In the genomic region with DNA sequence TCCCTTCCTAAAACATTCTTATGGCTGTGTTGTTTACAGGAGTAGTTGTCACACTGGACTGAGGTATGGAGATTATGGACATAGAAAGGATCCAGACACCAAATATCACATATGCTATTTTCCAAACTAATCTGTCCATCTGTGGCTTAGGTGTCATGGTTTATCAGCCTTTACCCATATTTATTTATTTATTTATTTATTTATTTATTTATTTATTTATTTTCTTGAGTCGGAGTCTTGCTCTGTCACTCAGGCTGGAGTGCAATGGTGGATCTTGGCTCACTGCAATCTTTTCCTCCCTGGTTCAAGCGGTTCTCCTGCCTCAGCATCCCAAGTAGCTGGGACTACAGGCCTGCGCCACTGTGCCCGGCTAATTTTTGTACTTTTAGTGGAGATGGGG, we compare ENCODE assay signal across 27 cellular contexts.
"Had no signal": no experiment of that assay in that cellular context is flagged by ENCODE, and none has a peak within 500 bp of the region (broad histone marks: within the 10 kb centered on the region; RNA-seq: fewer than 3 reads in every experiment).

No MANE protein-coding gene starts in this region.

- H3K9me3 ChIP-seq: stomach, suprapubic skin, testis, thoracic aorta, thyroid gland, tibial artery, tibial nerve, transverse colon, upper lobe of left lung, upper lobe of right lung, uterus, vagina had no signal

- H3K4me1 ChIP-seq: stomach, suprapubic skin, testis, thyroid gland, tibial artery, tibial nerve, transverse colon, upper lobe of left lung, upper lobe of right lung, uterus, vagina had no signal

- H3K27ac ChIP-seq: stomach, suprapubic skin, testis, thoracic aorta, thyroid gland, tibial artery, tibial nerve, transverse colon, upper lobe of left lung, upper lobe of right lung, uterus, vagina had no signal

- DNase-seq: stimulated activated CD4-positive, alpha-beta T cell treated with anti-CD3 and anti-CD28 coated beads, Interleukin-2, amount 100 ng/mL, for 48 hours; stimulated activated CD4-positive, alpha-beta T cell treated with anti-CD3 and anti-CD28 coated beads, Interleukin-4, amount 100 ng/mL, for 1 hour; stimulated activated CD4-positive, alpha-beta T cell treated with anti-CD3 and anti-CD28 coated beads, Interleukin-4, amount 100 ng/mL, for 24 hours; stimulated activated CD4-positive, alpha-beta T cell treated with anti-CD3 and anti-CD28 coated beads, Interleukin-4, amount 100 ng/mL, for 4 hours; stimulated activated CD8-positive, alpha-beta memory T cell treated with anti-CD3 and anti-CD28 coated beads, Interleukin-4, amount 100 ng/mL, for 48 hours; stimulated activated naive B cell treated with anti-CD40 and anti-IgM and Interleukin-4, amounts not matched to agents 10 μg/mL and 1 μg/mL and 100 μg/mL, for 72 hours; stimulated activated naive CD4-positive, alpha-beta T cell; stimulated activated naive CD4-positive, alpha-beta T cell treated with Interleukin-2 at 50 U/mL for 16 hours; stimulated activated naive CD8-positive, alpha-beta T cell treated with anti-CD3 and anti-CD28 coated beads, Interleukin-15, amount 100 ng/mL, for 72 hours; stimulated activated naive CD8-positive, alpha-beta T cell treated with anti-CD3 and anti-CD28 coated beads, Interleukin-15, Interleukin-2, amounts not matched to agents 100 U/mL and 50 U/mL, for 24 hours; stomach; substantia nigra; testis; thyroid gland; tibial artery; transverse colon; trophoblast cell; upper lobe of left lung; upper lobe of right lung; uterus had no signal

- ATAC-seq: stimulated activated effector memory CD8-positive, alpha-beta T cell treated with anti-CD3 and anti-CD28 coated beads, Interleukin-12 subunit alpha, Interleukin-12 subunit beta, amount 100 ng/mL, for 72 hours; stimulated activated memory B cell treated with anti-CD40 and anti-IgM and Interleukin-4, amounts not matched to agents 10 μg/mL and 1 μg/mL and 100 μg/mL, for 72 hours; stimulated activated naive B cell treated with anti-CD40 and anti-IgM and Interleukin-4, amounts not matched to agents 10 μg/mL and 1 μg/mL and 100 μg/mL, for 72 hours; stimulated activated naive CD8-positive, alpha-beta T cell treated with anti-CD3 and anti-CD28 coated beads, Interleukin-15, amount 100 ng/mL, for 72 hours; stimulated activated naive CD8-positive, alpha-beta T cell treated with anti-CD3 and anti-CD28 coated beads, Interleukin-15, Interleukin-2, amounts not matched to agents 100 U/mL and 50 U/mL, for 24 hours; upper lobe of right lung had no signal

- H3K27me3 ChIP-seq: stomach, suprapubic skin, testis, thyroid gland, tibial artery, tibial nerve, transverse colon, upper lobe of left lung, upper lobe of right lung, uterus, vagina had no signal

- H3K4me3 ChIP-seq: stomach, suprapubic skin, testis, thoracic aorta, thyroid gland, tibial artery, tibial nerve, transverse colon, upper lobe of left lung, upper lobe of right lung, uterus, vagina had no signal

- H3K36me3 ChIP-seq: stomach, suprapubic skin, thoracic aorta, thyroid gland, tibial artery, tibial nerve, transverse colon, upper lobe of left lung, upper lobe of right lung, uterus, vagina had no signal

- FAIRE-seq: urothelium cell line had no signal
